In the genomic region with DNA sequence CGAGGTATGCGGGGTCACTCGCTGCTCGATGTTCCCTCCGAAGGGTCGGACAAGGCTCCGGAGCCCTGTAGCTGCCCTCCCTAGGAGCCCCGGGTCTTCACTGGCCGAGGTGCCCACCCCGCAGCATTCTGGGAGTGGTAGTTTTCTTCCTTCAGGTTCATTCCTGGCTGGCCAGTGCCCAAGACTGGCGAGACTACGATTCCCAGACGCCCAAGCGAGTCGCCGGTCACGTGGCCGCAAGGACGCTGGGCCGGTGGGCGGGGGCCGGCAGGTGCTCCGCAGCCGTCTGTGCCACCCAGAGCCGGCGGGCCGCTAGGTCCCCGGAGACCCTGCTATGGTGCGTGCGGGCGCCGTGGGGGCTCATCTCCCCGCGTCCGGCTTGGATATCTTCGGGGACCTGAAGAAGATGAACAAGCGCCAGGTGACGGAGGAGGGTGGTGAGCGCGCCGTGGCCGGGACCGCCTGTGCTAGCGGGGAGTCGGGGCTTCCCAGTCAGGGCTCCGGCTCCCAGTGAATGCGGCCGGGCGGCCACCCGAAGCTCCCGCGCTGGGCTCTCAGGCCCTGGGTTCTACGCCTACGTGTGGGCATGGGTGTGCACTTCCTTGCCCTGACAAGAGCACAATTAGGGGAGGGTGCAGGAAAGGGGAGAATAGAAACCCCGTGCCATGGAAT, we compare ENCODE assay signal across 8 cellular contexts. TPM values are rescaled to one million over a fixed set of nuclear protein-coding genes. Genes with fewer than 3 reads are reported as not detected.
DNase-seq lines count a peak whose midpoint lies in the region; ATAC-seq and TF ChIP-seq lines count a peak whose summit lies in the region.

Gene SEC11C, plus strand, starts transcription at position 270 of the 672 bp plus-strand sequence. Its CDS starts 65 bp downstream, at position 335.

- TF ChIP-seq CTCF in Panc1 (IDR thresholded peaks at IDR 0.05) = no peak
- TF ChIP-seq CTCF in esophagus muscularis mucosa (IDR thresholded peaks at IDR 0.05) = no peak

- no peaks in the 10 kb centered on the region for H3K9me3 ChIP-seq in Panc1 (ENCODE audit: control insufficient read depth, insufficient read depth, low read depth, low read length)
- no peaks in the 10 kb centered on the region for H3K9me3 ChIP-seq in esophagus muscularis mucosa
- no peaks in the 10 kb centered on the region for H3K9me3 ChIP-seq in muscle layer of duodenum (ENCODE audit: control insufficient read depth in 1 of 2, low read length in 2 of 2)

- no peak for TF ChIP-seq EP300 in esophagus muscularis mucosa (IDR thresholded peaks at IDR 0.05)

- DNase-seq in DMS153 treated with DMSO at 0.1 percent for 48 hours (lab: John Stamatoyannopoulos, UW; ENCODE audit: unreplicated experiment) (peak; percentile 99), KG1 (lab: John Stamatoyannopoulos, UW) (peak; percentile 95), Panc1 (ENCODE audit: low read depth, low spot score) (peak; percentile 89), esophagus muscularis mucosa (ENCODE audit: extremely low spot score) (peak; percentile 99)
- peak; percentile 94 to 96 for DNase-seq in activated T-cell treated with anti-CD3 and anti-CD28 coated beads, Interleukin-2, amount 50 U/mL, for 48 hours
- peak; percentile 94 to 96 for DNase-seq in stimulated activated CD8-positive, alpha-beta memory T cell treated with anti-CD3 and anti-CD28 coated beads, Interleukin-7, amount 100 ng/mL, for 4 hours (ENCODE audit: low read depth in 2 of 2)

- no peaks in the 10 kb centered on the region for H3K27me3 ChIP-seq in Panc1 (ENCODE audit: control insufficient read depth, insufficient read depth, low read length)
- H3K27me3 ChIP-seq in esophagus muscularis mucosa = peaks cover 0 to 6% (median 0%) of the 10 kb centered on the region in 4 donors
- H3K27me3 ChIP-seq in muscle layer of duodenum (ENCODE audit: low read depth, low read length) = no peaks in the 10 kb centered on the region

- peak; percentile 82 for ATAC-seq in GM21723 (IDR thresholded peaks at IDR 0.05; ENCODE audit: unreplicated experiment)
- peak; percentile 99 for ATAC-seq in Panc1

- no peak for TF ChIP-seq POLR2A in esophagus muscularis mucosa (IDR thresholded peaks at IDR 0.05; ENCODE audit: low read depth)

- POLR2A ChIA-PET in Panc1 (lab: Charles Lee) = interaction anchor here (0.7 kb wide), 1 partner anchor 95 kb away, joined by 3 read pairs; no protein-coding TSS in a partner anchor

- peaks cover 9% of the 10 kb centered on the region; the same call in 1 of the 2 replicates for H3K4me1 ChIP-seq in Panc1 (ENCODE audit: control insufficient read depth, insufficient read depth, low read length)
- H3K4me1 ChIP-seq in esophagus muscularis mucosa = peaks cover 8 to 20% (median 14%) of the 10 kb centered on the region in 4 donors
- H3K4me1 ChIP-seq in muscle layer of duodenum (ENCODE audit: control insufficient read depth in 1 of 2, insufficient read depth in 2 of 2, low read length in 2 of 2) = peaks cover 0 to 11% of the 10 kb centered on the region in 2 donors

- BruUV-seq in Panc1 (replicated peaks; lab: Mats Ljungman, UMichigan) = no TSS peak

- intact Hi-C loops in Panc1 (cut with micrococcal nuclease; ENCODE audit: unreplicated experiment) (no loop called here), esophagus muscularis mucosa (cut with DNase I) (loop anchor here (5.0 to 10.0 kb wide), 2 partner anchors 277 to 465 kb away; partner anchors contain the start of genes MALT1 and ZNF532)

- peaks cover 3% of the 10 kb centered on the region; the same call in 1 of the 2 replicates for H3K36me3 ChIP-seq in Panc1 (ENCODE audit: control insufficient read depth, insufficient read depth, low read length)
- no peaks in the 10 kb centered on the region for H3K36me3 ChIP-seq in esophagus muscularis mucosa
- H3K36me3 ChIP-seq in muscle layer of duodenum (ENCODE audit: control insufficient read depth in 1 of 2, insufficient read depth in 2 of 2, low read length in 2 of 2) = no peaks in the 10 kb centered on the region

- peak within 1 kb of the TSS; percentile 82 for H3K27ac ChIP-seq in Panc1 (ENCODE audit: low read length)
- H3K27ac ChIP-seq in esophagus muscularis mucosa (replicated peaks in 1 of 4) = peak within 1 kb of the TSS; percentile 77 to 83 (median 78)
- peak within 1 kb of the TSS; percentile 72 for H3K27ac ChIP-seq in muscle layer of duodenum (ENCODE audit: low read length)

- H3K4me3 ChIP-seq in Panc1 (ENCODE audit: low read depth in 2 of 2, low read length in 2 of 2) = peak within 1 kb of the TSS; percentile 70 to 94
- H3K4me3 ChIP-seq in esophagus muscularis mucosa = peak within 1 kb of the TSS; percentile 67 to 91 (median 74)
- peak within 1 kb of the TSS; percentile 75 to 94 for H3K4me3 ChIP-seq in muscle layer of duodenum (ENCODE audit: low read depth in 1 of 2, low read length in 2 of 2)

- CTCF ChIA-PET in Panc1 (lab: Charles Lee) = no interaction called here

- WGBS in esophagus muscularis mucosa = under 1% methylated on average over 21 of the region's 55 CpGs

- in situ Hi-C loops in Panc1 (cut with HindIII; ENCODE audit: low pct_unique_long_range_greater_than_20kb, low sequenced_read_pairs) = no loop called here

RNA-seq across cellular contexts. Expression of gene SEC11C, which starts in this region (rescaled TPM):
- 48.3 TPM for total RNA-seq in Panc1 (2021; ENCODE audit: unreplicated experiment)
- 41.2 TPM for polyA plus RNA-seq in Panc1 (2012; ENCODE audit: insufficient read length)
- 10 to 100 TPM; 20.5 to 26.4 (median 22.2) TPM for total RNA-seq in esophagus muscularis mucosa

Comparison
In these comparisons a context has a peak if more than half of its experiments do, and no peak if none do; other contexts are left out.
1. Peak in every context shown above with its lines: DNase-seq, ATAC-seq, H3K4me3 ChIP-seq and H3K27ac ChIP-seq.